Comparison of ENCODE assay signal across 9 cellular contexts in genomic region chr6:160348209-160348551, GRCh38. TPM values are rescaled to one million over a fixed set of nuclear protein-coding genes. Genes with fewer than 3 reads are reported as not detected.
DNase-seq lines count a peak whose midpoint lies in the region; ATAC-seq and TF ChIP-seq lines count a peak whose summit lies in the region.
"Had no signal": no experiment of that assay in that cellular context is flagged by ENCODE, and none has a peak within 500 bp of the region (broad histone marks: within the 10 kb centered on the region; RNA-seq: fewer than 3 reads in every experiment).

TSS of gene SLC22A3 (plus strand) at chr6:160348378. CDS start at chr6:160348420, 42 bp downstream.

- H3K27ac ChIP-seq in iPS-20b (ENCODE audit: low read length), result no peak within 1 kb of the TSS

- ATAC-seq in sciatic nerve, result peak; percentile 58
- no peak for ATAC-seq in GM18511 (IDR thresholded peaks at IDR 0.05; ENCODE audit: unreplicated experiment)

- H3K36me3 ChIP-seq in H7 (replicated peaks; ENCODE audit: control insufficient read depth, insufficient read depth, low read length), result no peaks in the 10 kb centered on the region
- H3K36me3 ChIP-seq in iPS-20b (ENCODE audit: insufficient read depth, low read depth, low read length), result no peaks in the 10 kb centered on the region
- no peaks in the 10 kb centered on the region for H3K36me3 ChIP-seq in HAP-1 (replicated peaks)

- peaks cover 84% of the 10 kb centered on the region for H3K27me3 Mint-ChIP-seq in brain

- peak within 1 kb of the TSS; percentile 69 for H3K4me3 ChIP-seq in H7 (ENCODE audit: insufficient read depth, low read depth, low read length)
- peak within 1 kb of the TSS; percentile 64 for H3K4me3 ChIP-seq in iPS-20b (ENCODE audit: low read length)
- H3K4me3 ChIP-seq in HAP-1, result no peak within 1 kb of the TSS

- no peak for TF ChIP-seq CTCF in brain (conservative IDR thresholded peaks at IDR 0.05)

- H3K4me1 Mint-ChIP-seq in brain, result peaks cover 17% of the 10 kb centered on the region

- peaks cover 0 to 10% (median 3%) of the 10 kb centered on the region in 5 experiments for H3K9me3 Mint-ChIP-seq in brain
- H3K9me3 Mint-ChIP-seq: IgD-negative memory B cell had no signal

- intact Hi-C loops in sciatic nerve (cut with DNase I), result no loop called here

- no peak for DNase-seq in H7
- DNase-seq in sciatic nerve (ENCODE audit: low spot score), result no peak
- no peak for DNase-seq in HAP-1 (ENCODE audit: low spot score in 2 of 2)
- DNase-seq in NCI-H446 (lab: John Stamatoyannopoulos, UW), result no peak
- no peak for DNase-seq in NCI-H2107 treated with DMSO at 0.1 percent for 48 hours (lab: John Stamatoyannopoulos, UW; ENCODE audit: unreplicated experiment)

- H3K9me3 ChIP-seq in iPS-20b (ENCODE audit: insufficient read depth, low read depth, low read length), result no peaks in the 10 kb centered on the region
- no peaks in the 10 kb centered on the region for H3K9me3 ChIP-seq in HAP-1

- no peaks in the 10 kb centered on the region for H3K36me3 Mint-ChIP-seq in brain
- H3K36me3 Mint-ChIP-seq: IgD-negative memory B cell had no signal

- peak within 1 kb of the TSS; percentile 73 to 87 (median 83) for H3K4me3 Mint-ChIP-seq in brain
- H3K4me3 Mint-ChIP-seq: IgD-negative memory B cell had no signal

- H3K9ac ChIP-seq in iPS-20b (ENCODE audit: low read depth, low read length), result peak within 1 kb of the TSS; percentile 21; the same call in 1 of the 2 replicates

- peak within 1 kb of the TSS in 3 of 5 experiments; percentile 24 to 72 (median 34) for H3K27ac Mint-ChIP-seq in brain
- H3K27ac Mint-ChIP-seq: IgD-negative memory B cell had no signal

- in situ Hi-C loops in HAP-1 (cut with MboI; ENCODE audit: low sequenced_read_pairs), result no loop called here

- H3K27me3 ChIP-seq in H7 (ENCODE audit: control insufficient read depth, insufficient read depth, low read length) (peaks cover 33% of the 10 kb centered on the region; the same call in 1 of the 2 replicates), iPS-20b (ENCODE audit: insufficient read depth, low read length) (peaks cover 59% of the 10 kb centered on the region), HAP-1 (ENCODE audit: low read depth) (no peaks in the 10 kb centered on the region)

- peaks cover 2% of the 10 kb centered on the region for H3K4me1 ChIP-seq in iPS-20b (ENCODE audit: insufficient read depth, low read length)
- no peaks in the 10 kb centered on the region for H3K4me1 ChIP-seq in HAP-1

RNA-seq across cellular contexts. Expression of gene SLC22A3, which starts in this region (rescaled TPM):
- total RNA-seq in H7 (2014; rRNA removed; shearing (Covaris generic)), result 17.3 and 23.9 TPM in 2 replicates
- 0.85 TPM for polyA plus RNA-seq in brain (ENCODE audit: insufficient read depth, low read depth, low replicate concordance)
- 189 TPM for total RNA-seq in sciatic nerve
- polyA plus RNA-seq: IgD-negative memory B cell had no signal
